In the genomic region with DNA sequence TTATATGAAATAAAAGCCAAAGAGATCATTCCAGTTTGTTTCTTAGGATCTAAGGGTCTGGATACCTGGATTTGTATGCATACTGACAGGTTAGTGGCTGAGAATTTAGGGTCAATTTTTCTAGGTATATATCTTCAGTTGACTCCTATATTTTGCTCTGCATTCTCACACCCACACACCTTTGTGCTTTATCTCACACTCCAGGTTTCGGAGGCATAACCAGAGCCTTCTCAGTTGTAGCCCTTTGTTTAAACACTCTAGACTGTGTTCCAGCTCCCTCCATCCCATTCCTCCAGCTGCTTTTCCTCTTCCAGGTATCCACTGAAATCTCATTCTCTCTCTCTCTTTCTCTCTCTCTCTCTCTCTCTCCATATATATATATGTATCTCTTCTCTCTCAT, we compare ENCODE assay signal across 10 cellular contexts.
"Had no signal": no experiment of that assay in that cellular context is flagged by ENCODE, and none has a peak within 500 bp of the region (broad histone marks: within the 10 kb centered on the region; RNA-seq: fewer than 3 reads in every experiment).

No MANE protein-coding gene starts in this region.

- DNase-seq: GM23248, GOT3, H7, H9, HCEC 1CT, HFFc6 had no signal

- H3K4me1 Mint-ChIP-seq: H9 had no signal

- H3K27ac ChIP-seq: GM23248 had no signal

- H3K36me3 ChIP-seq: HAP-1 had no signal

- H3K27ac Mint-ChIP-seq: H9, HFFc6 had no signal

- H3K9ac ChIP-seq: GM23248 had no signal

- FAIRE-seq: H1, H54 had no signal

- H3K4me3 ChIP-seq: GM23248, HAP-1 had no signal

- H3K4me3 Mint-ChIP-seq: H9, HFFc6 had no signal

- H3K9me3 ChIP-seq: HAP-1 had no signal

- ATAC-seq: HCT116 had no signal

- H3K9me3 Mint-ChIP-seq: H9, HFFc6 had no signal

- H3K4me1 ChIP-seq: HAP-1 had no signal
